In genomic region chr1:98003442-98003841, GRCh38 we compare ENCODE assay signal across 1 cellular context.
TF ChIP-seq lines count a peak whose summit lies in the region.

No MANE protein-coding gene starts in this region.

TF ChIP-seq in SK-N-SH, 30 proteins besides CTCF, POLR2A, EP300 and RAD21 (continued from another document):
- no peak for TF ChIP-seq REST (IDR thresholded peaks at IDR 0.05; ENCODE audit: low read depth, low read length)
- TF ChIP-seq ELF1 (IDR thresholded peaks at IDR 0.05), result no peak
- TF ChIP-seq FOXJ3 (CRISPR knock-in tag; IDR thresholded peaks at IDR 0.05), result no peak
- TF ChIP-seq, protein P1, sequence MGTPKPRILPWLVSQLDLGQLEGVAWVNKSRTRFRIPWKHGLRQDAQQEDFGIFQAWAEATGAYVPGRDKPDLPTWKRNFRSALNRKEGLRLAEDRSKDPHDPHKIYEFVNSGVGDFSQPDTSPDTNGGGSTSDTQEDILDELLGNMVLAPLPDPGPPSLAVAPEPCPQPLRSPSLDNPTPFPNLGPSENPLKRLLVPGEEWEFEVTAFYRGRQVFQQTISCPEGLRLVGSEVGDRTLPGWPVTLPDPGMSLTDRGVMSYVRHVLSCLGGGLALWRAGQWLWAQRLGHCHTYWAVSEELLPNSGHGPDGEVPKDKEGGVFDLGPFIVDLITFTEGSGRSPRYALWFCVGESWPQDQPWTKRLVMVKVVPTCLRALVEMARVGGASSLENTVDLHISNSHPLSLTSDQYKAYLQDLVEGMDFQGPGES (IDR thresholded peaks at IDR 0.05; ENCODE audit: low read depth, low read length), result no peak
- no peak for TF ChIP-seq RCOR1 (IDR thresholded peaks at IDR 0.05; ENCODE audit: low read length)
- TF ChIP-seq MAX (IDR thresholded peaks at IDR 0.05; ENCODE audit: low read depth), result no peak
- no peak for TF ChIP-seq SMC3 (IDR thresholded peaks at IDR 0.05; ENCODE audit: low read depth, low read length)
- no peak for TF ChIP-seq SIN3A (IDR thresholded peaks at IDR 0.05; ENCODE audit: borderline replicate concordance, low read depth, low read length)
